26 cellular contexts compared by ENCODE assay signal in the genomic region with DNA sequence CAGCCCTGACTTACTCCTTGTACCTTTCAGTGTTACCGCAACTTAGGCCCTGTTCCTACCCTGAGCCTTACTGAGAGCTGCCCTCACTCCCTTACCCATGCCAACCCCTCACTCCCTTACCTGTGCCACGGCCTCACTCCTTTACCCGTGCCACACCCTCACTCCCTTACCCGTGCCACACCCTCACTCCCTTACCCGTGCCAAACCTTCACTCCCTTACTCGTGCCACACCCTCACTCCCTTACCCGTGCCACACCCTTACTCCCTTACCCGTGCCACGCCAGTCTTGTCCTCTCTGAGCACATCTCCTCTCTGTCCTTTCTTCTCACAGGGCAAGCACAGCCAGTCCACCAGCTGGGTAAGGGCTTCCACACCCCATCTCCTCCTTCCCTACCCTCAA. TPM values are rescaled to one million over a fixed set of nuclear protein-coding genes. Genes with fewer than 3 reads are reported as not detected.
"Had no signal": no experiment of that assay in that cellular context is flagged by ENCODE, and none has a peak within 500 bp of the region (broad histone marks: within the 10 kb centered on the region; RNA-seq: fewer than 3 reads in every experiment).

No MANE protein-coding gene starts in this region.

- FAIRE-seq: K562 had no signal

- H3K4me3 ChIP-seq: adrenal gland, K562 had no signal

- H3K4me1 ChIP-seq: adrenal gland had no signal

- H3K27me3 ChIP-seq: adrenal gland had no signal

- H3K27ac ChIP-seq: adrenal gland had no signal

- H3K36me3 Mint-ChIP-seq: activated naive CD8-positive, alpha-beta T cell treated with anti-CD3 and anti-CD28 coated beads, Interleukin-2, amount 10 ng/mL, durations not matched to agents 7 days and 5 days; WTC11 had no signal

- H3K4me3 Mint-ChIP-seq: activated CD8-positive, alpha-beta T cell treated with anti-CD3 and anti-CD28 coated beads, Interleukin-2, amount 10 ng/mL, durations not matched to agents 7 days and 5 days; activated naive CD8-positive, alpha-beta T cell treated with anti-CD3 and anti-CD28 coated beads, Interleukin-2, amount 10 ng/mL, durations not matched to agents 7 days and 5 days; central memory CD8-positive, alpha-beta T cell; WTC11 had no signal

- H3K27me3 Mint-ChIP-seq: activated naive CD8-positive, alpha-beta T cell treated with anti-CD3 and anti-CD28 coated beads, Interleukin-2, amount 10 ng/mL, durations not matched to agents 7 days and 5 days had no signal

- ATAC-seq: activated CD8-positive, alpha-beta T cell treated with anti-CD3 and anti-CD28 coated beads, Interleukin-2, amount 10 ng/mL, durations not matched to agents 7 days and 5 days; K562; T-helper 17 cell; WTC11 had no signal

- H3K4me1 Mint-ChIP-seq: activated naive CD8-positive, alpha-beta T cell treated with anti-CD3 and anti-CD28 coated beads, Interleukin-2, amount 10 ng/mL, durations not matched to agents 7 days and 5 days; central memory CD8-positive, alpha-beta T cell; T-helper 17 cell; WTC11 had no signal

- H3K9me3 Mint-ChIP-seq: activated naive CD8-positive, alpha-beta T cell treated with anti-CD3 and anti-CD28 coated beads, Interleukin-2, amount 10 ng/mL, durations not matched to agents 7 days and 5 days; central memory CD8-positive, alpha-beta T cell; WTC11 had no signal

- H3K9me3 ChIP-seq: adrenal gland had no signal

- H3K27ac Mint-ChIP-seq: activated CD8-positive, alpha-beta T cell treated with anti-CD3 and anti-CD28 coated beads, Interleukin-2, amount 10 ng/mL, durations not matched to agents 7 days and 5 days; activated naive CD8-positive, alpha-beta T cell treated with anti-CD3 and anti-CD28 coated beads, Interleukin-2, amount 10 ng/mL, durations not matched to agents 7 days and 5 days; T-helper 17 cell; WTC11 had no signal

- DNase-seq: activated CD4-positive, alpha-beta T cell treated with anti-CD3 and anti-CD28 coated beads for 48 hours; activated CD4-positive, alpha-beta T cell treated with anti-CD3 and anti-CD28 coated beads, Interleukin-2, amount 50 U/mL, for 4 hours; activated CD4-positive, CD25-positive, alpha-beta regulatory T cell treated with anti-CD3 and anti-CD28 coated beads, Interleukin-2, amount 50 U/mL, for 72 hours; activated CD8-positive, alpha-beta memory T cell treated with anti-CD3 and anti-CD28 coated beads, Interleukin-2, amount 50 U/mL, for 48 hours; activated CD8-positive, alpha-beta T cell treated with anti-CD3 and anti-CD28 coated beads, Interleukin-2, amount 10 ng/mL, durations not matched to agents 7 days and 5 days; activated naive CD4-positive, alpha-beta T cell treated with anti-CD3 and anti-CD28 coated beads, Interleukin-2, amount 50 U/mL, for 16 hours; activated naive CD8-positive, alpha-beta T cell treated with anti-CD3 and anti-CD28 coated beads, Interleukin-2, amount 10 ng/mL, durations not matched to agents 7 days and 5 days; activated T-cell treated with anti-CD3 and anti-CD28 coated beads, Interleukin-2, amount 50 U/mL, for 1 hour; adrenal gland; anterior cingulate cortex; Karpas-422; NCI-H1105 treated with DMSO at 0.1 percent for 48 hours; NCI-H146; NCI-H2029 treated with DMSO at 0.1 percent for 48 hours; NCI-H345; NCI-H510A; NCI-H526 treated with DMSO at 0.1 percent for 48 hours; NCI-H82; SHP77 treated with DMSO at 0.1 percent for 48 hours; T-helper 17 cell; T-helper 9 cell had no signal

RNA-seq across cellular contexts. Expression of a gene that starts 20.3 kb away (rescaled TPM):
- total RNA-seq: activated CD8-positive, alpha-beta T cell treated with anti-CD3 and anti-CD28 coated beads, Interleukin-2, amount 10 ng/mL, durations not matched to agents 7 days and 5 days; OCI-LY7 had no signal

RNA-seq across cellular contexts. Expression of a gene that starts 46.3 kb away (rescaled TPM):
- total RNA-seq: OCI-LY7, SK-MEL-5 had no signal
